ENCODE assay signal across 22 cellular contexts in the genomic region with DNA sequence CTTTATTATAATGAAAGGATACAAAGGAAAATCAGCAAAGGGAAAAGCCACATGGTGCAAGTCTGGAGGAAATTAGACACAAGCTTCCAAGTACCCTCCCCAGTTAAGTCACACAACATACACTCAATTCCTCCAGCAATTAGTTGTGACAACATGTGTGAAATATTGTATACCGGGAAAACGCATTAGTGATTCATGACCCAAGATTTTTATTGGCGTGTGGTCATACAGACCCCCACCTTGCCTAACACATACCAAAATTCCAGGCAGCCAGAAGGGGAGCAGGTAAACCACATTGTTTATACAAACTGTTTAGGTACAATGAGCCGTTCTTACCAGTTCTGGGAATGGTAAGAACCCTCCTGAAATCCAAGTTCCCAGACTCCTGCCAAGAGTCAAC.
"Had no signal": no experiment of that assay in that cellular context is flagged by ENCODE, and none has a peak within 500 bp of the region (broad histone marks: within the 10 kb centered on the region; RNA-seq: fewer than 3 reads in every experiment).

No MANE protein-coding gene starts in this region.

- DNase-seq: IMR-90, Karpas-422, KG1, NCI-H1048, NCI-H1105, NCI-H1417, NCI-H1436 treated with DMSO at 0.1 percent for 48 hours, NCI-H1694, NCI-H187 treated with DMSO at 0.1 percent for 48 hours, NCI-H2029 treated with DMSO at 0.1 percent for 48 hours, NCI-H226, NCI-H446, NCI-H510A, NCI-H524 treated with DMSO at 0.1 percent for 48 hours, NCI-H69, NCI-H774, SHP77 treated with DMSO at 0.1 percent for 48 hours, SJCRH30 had no signal

- ATAC-seq: HepG2, Panc1, Right ventricle myocardium inferior, SK-N-SH treated with all-trans-retinoic acid at 6 μM for 48 hours had no signal

- H3K4me3 ChIP-seq: SJCRH30 had no signal
